Comparison of ENCODE assay signal across 11 cellular contexts in genomic region chr6:1872649-1873131, GRCh38.
DNase-seq lines count a peak whose midpoint lies in the region; ATAC-seq and TF ChIP-seq lines count a peak whose summit lies in the region.
"Had no signal": no experiment of that assay in that cellular context is flagged by ENCODE, and none has a peak within 500 bp of the region (broad histone marks: within the 10 kb centered on the region; RNA-seq: fewer than 3 reads in every experiment).

No MANE protein-coding gene starts in this region.

- BruUV-seq in IMR-90 (replicated peaks; lab: Mats Ljungman, UMichigan), result no TSS peak

- no peaks in the 10 kb centered on the region for H3K27me3 Mint-ChIP-seq in WTC11 (ENCODE audit: low read depth)
- H3K27me3 Mint-ChIP-seq: CD4-positive, alpha-beta T cell had no signal

- H2AK9ac ChIP-seq in IMR-90 (replicated peaks; ENCODE audit: low read depth, low read length, poor library complexity), result no peak overlapping the region

- peaks cover 4% of the 10 kb centered on the region for H3K4me1 ChIP-seq in IMR-90 (ENCODE audit: control insufficient read depth, insufficient read depth, low read length)
- H3K4me1 ChIP-seq in esophagus squamous epithelium, result peaks cover 0 to 15% (median 0%) of the 10 kb centered on the region in 3 donors

- no peaks in the 10 kb centered on the region for H3K9me1 ChIP-seq in IMR-90 (ENCODE audit: insufficient read depth, low read length)

- H3K4ac ChIP-seq in IMR-90 (ENCODE audit: low read depth, low read length), result no peak overlapping the region; the same call in 1 of the 2 replicates

- intact Hi-C loops in IMR-90 (cut with micrococcal nuclease), result loop anchor here (5.0 kb wide), 1 partner anchor 260 kb away; no protein-coding TSS in a partner anchor
- intact Hi-C loops in esophagus squamous epithelium (cut with DNase I), result no loop called here

- peak; percentile 92 for ATAC-seq in IMR-90 (ENCODE audit: low read depth)
- ATAC-seq in WTC11, result peak; percentile 43
- no peak for ATAC-seq in GM21717 (IDR thresholded peaks at IDR 0.05; ENCODE audit: unreplicated experiment)

- dilution Hi-C loops in IMR-90 (cut with HindIII; ENCODE audit: low sequenced_read_pairs, unreplicated experiment), result no loop called here

- no peak overlapping the region for H4K91ac ChIP-seq in IMR-90 (ENCODE audit: insufficient read depth, low read depth, low read length)

- H3K4me3 Mint-ChIP-seq in WTC11, result no peak overlapping the region
- H3K4me3 Mint-ChIP-seq: CD4-positive, alpha-beta T cell had no signal

- H3K27ac ChIP-seq in IMR-90 (ENCODE audit: insufficient read depth, low read length), result no peak overlapping the region
- H3K27ac ChIP-seq in esophagus squamous epithelium, result no peak overlapping the region
- H3K27ac ChIP-seq: lower lobe of right lung had no signal

- CTCF ChIA-PET in IMR-90 (lab: Yijun Ruan, JAX) (interaction anchor here (0.8 to 1.2 kb wide), 3 partner anchors 10 to 21 kb away, joined by 3 read pairs; no protein-coding TSS in a partner anchor), WTC11 (lab: Charles Lee) (interaction anchor here (1.0 kb wide), 1 partner anchor 577 kb away, joined by 3 read pairs; no protein-coding TSS in a partner anchor)

- peak; percentile 3 for DNase-seq in AG09319 (ENCODE audit: extremely low read depth, low read depth)
- DNase-seq in IMR-90, result peak; percentile 79
- peak; percentile 33 for DNase-seq in WTC11 (ENCODE audit: low spot score)
- peak; percentile 94 for DNase-seq in left kidney (ENCODE audit: low read depth, low spot score)
- DNase-seq in COLO668 (lab: John Stamatoyannopoulos, UW; ENCODE audit: unreplicated experiment), result no peak
- DNase-seq in NCI-H1048 (lab: John Stamatoyannopoulos, UW), result no peak
- no peak for DNase-seq in esophagus squamous epithelium (lab: John Stamatoyannopoulos, UW)
- DNase-seq: CD4-positive, alpha-beta T cell; lower lobe of right lung; NCI-H345 had no signal

- no peaks in the 10 kb centered on the region for H3K79me1 ChIP-seq in IMR-90 (ENCODE audit: low read depth in 1 of 2, low read length in 2 of 2)

- no peaks in the 10 kb centered on the region for H3K9me3 ChIP-seq in IMR-90 (ENCODE audit: control insufficient read depth, insufficient read depth, low read length)
- no peaks in the 10 kb centered on the region for H3K9me3 ChIP-seq in esophagus squamous epithelium
- H3K9me3 ChIP-seq: lower lobe of right lung had no signal

- POLR2A ChIA-PET in IMR-90 (lab: Charles Lee; ENCODE audit: unreplicated experiment) (no interaction called here), WTC11 (lab: Charles Lee) (interaction anchor here (0.9 kb wide), 1 partner anchor 14 kb away, joined by 3 read pairs; no protein-coding TSS in a partner anchor)

- no peak overlapping the region for H2BK15ac ChIP-seq in IMR-90 (ENCODE audit: low read depth, low read length)

- H3K36me3 Mint-ChIP-seq in WTC11, result no peaks in the 10 kb centered on the region

- in situ Hi-C loops in IMR-90 (cut with MboI; ENCODE audit: low sequenced_read_pairs), result no loop called here

- H3K27ac Mint-ChIP-seq in WTC11, result peak overlapping the region; percentile 19
- H3K27ac Mint-ChIP-seq: CD4-positive, alpha-beta T cell had no signal

- no peak overlapping the region for H3K56ac ChIP-seq in IMR-90 (ENCODE audit: extremely low read depth, insufficient read depth, low read length)

- no peak overlapping the region for H3K9ac ChIP-seq in IMR-90 (ENCODE audit: low read depth, low read length)

- 20% methylated on average over 1 of the region's 11 CpGs; no CpG with 5 or more reads in 1 of the 2 experiments for WGBS in IMR-90 (ENCODE audit: extremely low coverage in 2 of 2, insufficient read length in 1 of 2), 2 experiments
- WGBS in esophagus squamous epithelium, 2 donors, result 67 to 87% methylated on average over 9 to 11 of the region's 11 CpGs

- peak overlapping the region; percentile 51 for H3K4me2 ChIP-seq in IMR-90 (ENCODE audit: low read depth, low read length)

- no peak for TF ChIP-seq RAD21 in IMR-90 (IDR thresholded peaks at IDR 0.05; ENCODE audit: low read length)

- H3K27me3 ChIP-seq in IMR-90 (ENCODE audit: control insufficient read depth, insufficient read depth, low read length), result no peaks in the 10 kb centered on the region
- H3K27me3 ChIP-seq in esophagus squamous epithelium, result no peaks in the 10 kb centered on the region

- 0 out of 2 replicates have a peak overlapping the region, but pooled peaks have one; percentile 42 for H2BK20ac ChIP-seq in IMR-90 (ENCODE audit: low read depth, low read length)

- no peaks in the 10 kb centered on the region for H4K20me1 ChIP-seq in IMR-90 (ENCODE audit: insufficient read depth, low read length)

- H2BK5ac ChIP-seq in IMR-90 (ENCODE audit: low read depth, low read length, poor library complexity, severe bottlenecking), result no peak overlapping the region

- peak overlapping the region; percentile 64 for H2AFZ ChIP-seq in IMR-90 (replicated peaks; ENCODE audit: low read length, poor library complexity)

- TF ChIP-seq CTCF in AG09319 (IDR thresholded peaks at IDR 0.05; ENCODE audit: low read depth, low read length) (no peak), IMR-90 (conservative IDR thresholded peaks at IDR 0.05; ENCODE audit: low read depth, low read length) (no peak), WTC11 (IDR thresholded peaks at IDR 0.05) (no peak), esophagus squamous epithelium (IDR thresholded peaks at IDR 0.05) (no peak)

- H3K9me3 Mint-ChIP-seq in WTC11, result 0 out of 2 replicates have a peak, but pooled peaks cover 3% of the 10 kb centered on the region
- H3K9me3 Mint-ChIP-seq: CD4-positive, alpha-beta T cell had no signal

- TF ChIP-seq POLR2A in IMR-90 (IDR thresholded peaks at IDR 0.05; ENCODE audit: low read depth, low read length), result no peak
- TF ChIP-seq POLR2A in esophagus squamous epithelium (IDR thresholded peaks at IDR 0.05), result no peak

- H3K4me3 ChIP-seq in IMR-90 (ENCODE audit: insufficient read depth, low read depth, low read length), result no peak overlapping the region
- no peak overlapping the region for H3K4me3 ChIP-seq in esophagus squamous epithelium
- H3K4me3 ChIP-seq: lower lobe of right lung had no signal

- no peak overlapping the region for H4K8ac ChIP-seq in IMR-90 (ENCODE audit: low read depth in 2 of 2, low read length in 2 of 2)

- peak overlapping the region; percentile 30; the same call in 1 of the 2 replicates for H3K23ac ChIP-seq in IMR-90 (ENCODE audit: low read depth, low read length)

- no peak overlapping the region for H3K14ac ChIP-seq in IMR-90 (replicated peaks; ENCODE audit: low read depth, low read length)

- H2BK120ac ChIP-seq in IMR-90 (ENCODE audit: low read depth, low read length), result no peak overlapping the region

- H2AK5ac ChIP-seq in IMR-90 (ENCODE audit: low read depth, low read length), result no peak overlapping the region

- H3K18ac ChIP-seq in IMR-90 (ENCODE audit: low read depth, low read length), result no peak overlapping the region

- H3K36me3 ChIP-seq in IMR-90 (ENCODE audit: control insufficient read depth, insufficient read depth, low read length), result no peaks in the 10 kb centered on the region
- H3K36me3 ChIP-seq in esophagus squamous epithelium, result no peaks in the 10 kb centered on the region
- H3K36me3 ChIP-seq: lower lobe of right lung had no signal

- H4K5ac ChIP-seq in IMR-90 (ENCODE audit: low read depth, low read length), result no peak overlapping the region

- H3K4me1 Mint-ChIP-seq in WTC11, result peaks cover 54% of the 10 kb centered on the region

TF ChIP-seq in IMR-90, 13 proteins besides CTCF, POLR2A, EP300 and RAD21 (continues in another document):
- TF ChIP-seq SMC3 (IDR thresholded peaks at IDR 0.05; ENCODE audit: low read depth, low read length), result peak; percentile 7; the same call in 1 of the 2 replicates
- no peak for TF ChIP-seq RCOR1 (IDR thresholded peaks at IDR 0.05; ENCODE audit: insufficient replicate concordance, low read length)
- peak; percentile 69; the same call in 1 of the 2 replicates for TF ChIP-seq MAZ (IDR thresholded peaks at IDR 0.05; ENCODE audit: borderline replicate concordance, low read depth, low read length)
- TF ChIP-seq, protein P1, sequence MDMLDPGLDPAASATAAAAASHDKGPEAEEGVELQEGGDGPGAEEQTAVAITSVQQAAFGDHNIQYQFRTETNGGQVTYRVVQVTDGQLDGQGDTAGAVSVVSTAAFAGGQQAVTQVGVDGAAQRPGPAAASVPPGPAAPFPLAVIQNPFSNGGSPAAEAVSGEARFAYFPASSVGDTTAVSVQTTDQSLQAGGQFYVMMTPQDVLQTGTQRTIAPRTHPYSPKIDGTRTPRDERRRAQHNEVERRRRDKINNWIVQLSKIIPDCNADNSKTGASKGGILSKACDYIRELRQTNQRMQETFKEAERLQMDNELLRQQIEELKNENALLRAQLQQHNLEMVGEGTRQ (IDR thresholded peaks at IDR 0.05; ENCODE audit: low read depth, low read length), result no peak
- TF ChIP-seq NFE2L2 (IDR thresholded peaks at IDR 0.05; ENCODE audit: low read depth, low read length), result no peak
- peak; percentile 61; the same call in 1 of the 2 replicates for TF ChIP-seq FOS (IDR thresholded peaks at IDR 0.05; ENCODE audit: low read depth, low read length)

TF ChIP-seq in WTC11, 78 proteins besides CTCF, POLR2A, EP300 and RAD21:
- TF ChIP-seq CREB1 (CRISPR knock-in tag; IDR thresholded peaks at IDR 0.05), result no peak
- no peak for TF ChIP-seq PRRX2 (CRISPR knock-in tag; IDR thresholded peaks at IDR 0.05)
- no peak for TF ChIP-seq JAZF1 (CRISPR knock-in tag; IDR thresholded peaks at IDR 0.05)
- TF ChIP-seq MYBL2 (CRISPR knock-in tag; IDR thresholded peaks at IDR 0.05), result no peak
- no peak for TF ChIP-seq ZNF138 (CRISPR knock-in tag; conservative IDR thresholded peaks at IDR 0.05)
- no peak for TF ChIP-seq TEAD1 (CRISPR knock-in tag; IDR thresholded peaks at IDR 0.05)
- TF ChIP-seq ZBTB43 (CRISPR knock-in tag; IDR thresholded peaks at IDR 0.05), result no peak

Comparison
In these comparisons a context has a peak if more than half of its experiments do, and no peak if none do; other contexts are left out.
1. DNase-seq: peak in AG09319 (single experiment), IMR-90 (single experiment), WTC11 (single experiment) and left kidney (single experiment); none in COLO668 (single experiment), NCI-H1048 (single experiment) and esophagus squamous epithelium (single experiment).